In genomic region chr22:49995413-49996191, GRCh38 we compare ENCODE assay signal across 2 cellular contexts.
TF ChIP-seq lines count a peak whose summit lies in the region.

No MANE protein-coding gene starts in this region.

TF ChIP-seq in SK-N-SH, 30 proteins besides CTCF, POLR2A, EP300 and RAD21 (continued from another document):
- no peak for TF ChIP-seq ZBTB33 (IDR thresholded peaks at IDR 0.05; ENCODE audit: borderline replicate concordance, low read depth)

TF ChIP-seq in SK-N-SH treated with all-trans-retinoic acid at 6 μM for 48 hours, 23 proteins besides CTCF, POLR2A, EP300 and RAD21 (continued from another document):
- no peak for TF ChIP-seq TSHZ2 (CRISPR knock-in tag; IDR thresholded peaks at IDR 0.05)
- no peak for TF ChIP-seq TOX (CRISPR knock-in tag; IDR thresholded peaks at IDR 0.05; ENCODE audit: borderline replicate concordance)
- TF ChIP-seq RARB (CRISPR knock-in tag; IDR thresholded peaks at IDR 0.05), result no peak
- no peak for TF ChIP-seq CSRNP3 (CRISPR knock-in tag; IDR thresholded peaks at IDR 0.05)
- no peak for TF ChIP-seq OSR1 (CRISPR knock-in tag; IDR thresholded peaks at IDR 0.05)
